ENCODE assay signal across 9 cellular contexts in genomic region chr9:132945186-132946130, GRCh38. TPM values are rescaled to one million over a fixed set of nuclear protein-coding genes. Genes with fewer than 3 reads are reported as not detected.
A peak's percentile ranks its signal among the peaks of the same experiment; 100 is the strongest.
DNase-seq lines count a peak whose midpoint lies in the region; ATAC-seq and TF ChIP-seq lines count a peak whose summit lies in the region.
"Had no signal": no experiment of that assay in that cellular context is flagged by ENCODE, and none has a peak within 500 bp of the region (broad histone marks: within the 10 kb centered on the region; RNA-seq: fewer than 3 reads in every experiment).

No MANE protein-coding gene starts in this region.

- no peaks in the 10 kb centered on the region for H3K9me3 Mint-ChIP-seq in natural killer cell

- H3K36me3 Mint-ChIP-seq in natural killer cell = no peaks in the 10 kb centered on the region

- intact Hi-C loops in natural killer cell (cut with micrococcal nuclease) = no loop called here

- peak overlapping the region; percentile 91 to 100 (median 100) for H3K4me3 ChIP-seq in BLaER1 treated with 17β-estradiol and CSF1 and Interleukin-3, amounts not matched to agents 10 nM and 100 nM
- H3K4me3 ChIP-seq in HUES48 (ENCODE audit: low read depth, low read length) = peak overlapping the region; percentile 98
- H3K4me3 ChIP-seq in choroid plexus epithelial cell (ENCODE audit: low read depth, low read length) = peak overlapping the region; percentile 71

- peaks cover 0 to 32% (median 5%) of the 10 kb centered on the region in 11 experiments; a peak in 9 of 22 replicates for H4K20me1 ChIP-seq in BLaER1 treated with 17β-estradiol and CSF1 and Interleukin-3, amounts not matched to agents 10 nM and 100 nM

- no peak for DNase-seq in choroid plexus epithelial cell (ENCODE audit: low read depth)
- no peak for DNase-seq in natural killer cell
- no peak for DNase-seq in stimulated activated CD4-positive, alpha-beta T cell treated with anti-CD3 and anti-CD28 coated beads, Interleukin-4, amount 100 ng/mL, for 4 hours
- no peak for DNase-seq in DMS53 (lab: John Stamatoyannopoulos, UW)

- peak overlapping the region; percentile 98 to 99 for H3K27ac Mint-ChIP-seq in natural killer cell

- H3K4me2 ChIP-seq in BLaER1 treated with 17β-estradiol and CSF1 and Interleukin-3, amounts not matched to agents 10 nM and 100 nM = peak overlapping the region; percentile 79 to 97 (median 92)

- no peaks in the 10 kb centered on the region for H3K27me3 ChIP-seq in BLaER1 treated with 17β-estradiol and CSF1 and Interleukin-3, amounts not matched to agents 10 nM and 100 nM
- no peaks in the 10 kb centered on the region for H3K27me3 ChIP-seq in HUES48 (ENCODE audit: control insufficient read depth, insufficient read depth, low read length)

- H3K27ac ChIP-seq in BLaER1 treated with 17β-estradiol and CSF1 and Interleukin-3, amounts not matched to agents 10 nM and 100 nM = peak overlapping the region; percentile 93 to 100 (median 98)
- peak overlapping the region; percentile 98 for H3K27ac ChIP-seq in HUES48 (ENCODE audit: low read depth, low read length)

- ATAC-seq in natural killer cell = peak in 2 of 3 donors; percentile 10 to 30
- no peak for ATAC-seq in GM18907 (IDR thresholded peaks at IDR 0.05; ENCODE audit: unreplicated experiment)
- no peak for ATAC-seq in HG03439 (IDR thresholded peaks at IDR 0.05; ENCODE audit: unreplicated experiment)

- no peaks in the 10 kb centered on the region for H3K36me3 ChIP-seq in BLaER1 treated with 17β-estradiol and CSF1 and Interleukin-3, amounts not matched to agents 10 nM and 100 nM
- H3K36me3 ChIP-seq in HUES48 (ENCODE audit: control insufficient read depth, insufficient read depth, low read length) = no peaks in the 10 kb centered on the region

- peaks cover 22 to 27% of the 10 kb centered on the region in 2 donors for H3K4me1 Mint-ChIP-seq in natural killer cell

- H3K27me3 Mint-ChIP-seq in natural killer cell (ENCODE audit: low read depth in 2 of 2) = no peaks in the 10 kb centered on the region

- peaks cover 24 to 34% (median 29%) of the 10 kb centered on the region in 10 experiments for H3K4me1 ChIP-seq in BLaER1 treated with 17β-estradiol and CSF1 and Interleukin-3, amounts not matched to agents 10 nM and 100 nM
- H3K4me1 ChIP-seq in HUES48 (ENCODE audit: control insufficient read depth, insufficient read depth, low read length) = peaks cover 36% of the 10 kb centered on the region

- TF ChIP-seq CTCF in choroid plexus epithelial cell (conservative IDR thresholded peaks at IDR 0.05; ENCODE audit: low read depth, low read length) (no peak), natural killer cell (IDR thresholded peaks at IDR 0.05) (no peak)

- peak overlapping the region; percentile 97 for H3K4me3 Mint-ChIP-seq in natural killer cell

- peak overlapping the region; percentile 91 to 99 (median 96) for H3K9ac ChIP-seq in BLaER1 treated with 17β-estradiol and CSF1 and Interleukin-3, amounts not matched to agents 10 nM and 100 nM
- H3K9ac ChIP-seq in HUES48 (ENCODE audit: low read depth, low read length) = peak overlapping the region; percentile 79

- no peaks in the 10 kb centered on the region for H3K9me3 ChIP-seq in BLaER1 treated with 17β-estradiol and CSF1 and Interleukin-3, amounts not matched to agents 10 nM and 100 nM (replicated peaks in 1 of 11)
- no peaks in the 10 kb centered on the region for H3K9me3 ChIP-seq in HUES48 (ENCODE audit: control insufficient read depth, insufficient read depth, low read length)

RNA-seq across cellular contexts. Expression of gene TSC1, which starts 1.0 kb away (rescaled TPM):
- total RNA-seq in natural killer cell = 10 to 100 TPM; 58.0 to 73.5 (median 63.3) TPM

RNA-seq across cellular contexts. Expression of gene GFI1B, which starts 33.0 kb away (rescaled TPM):
- 1 to 10 TPM in 2 of 3 donors, under 1 TPM in 1; 0.41 to 3.3 (median 2.8) TPM for total RNA-seq in natural killer cell
- total RNA-seq: pulmonary artery endothelial cell had no signal

Comparison
In these comparisons a context has a peak if more than half of its experiments do, and no peak if none do; other contexts are left out.
1. ATAC-seq: peak in natural killer cell (2 of 3); none in GM18907 (single experiment) and HG03439 (single experiment).
2. Peak in every context shown above with its lines, with median percentiles within 50 percentile points of each other: H3K4me3 ChIP-seq.